In the genomic region with DNA sequence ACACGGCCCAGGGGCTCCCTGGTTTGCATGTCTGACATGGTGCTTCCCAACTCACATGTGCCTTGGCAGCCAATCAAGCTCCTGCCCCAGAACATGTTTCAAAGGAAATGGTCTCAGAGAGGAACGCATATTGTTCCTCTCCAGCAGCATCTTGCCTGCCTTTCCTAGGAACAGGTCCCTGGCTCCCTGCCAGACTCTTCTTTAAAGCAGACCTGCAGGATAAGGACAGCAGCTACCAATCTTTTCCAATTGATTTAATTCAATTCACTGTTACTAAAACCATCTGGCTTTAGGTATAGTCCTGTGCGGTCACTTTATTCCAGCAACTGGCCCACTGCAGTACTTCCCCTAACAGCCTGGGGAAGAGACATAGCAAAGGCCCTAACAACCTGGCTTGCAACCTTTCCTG, we compare ENCODE assay signal across 10 cellular contexts.
DNase-seq lines count a peak whose midpoint lies in the region; ATAC-seq and TF ChIP-seq lines count a peak whose summit lies in the region.
"Had no signal": no experiment of that assay in that cellular context is flagged by ENCODE, and none has a peak within 500 bp of the region (broad histone marks: within the 10 kb centered on the region; RNA-seq: fewer than 3 reads in every experiment).

No MANE protein-coding gene starts in this region.

- H3K79me2 ChIP-seq in SK-N-SH (ENCODE audit: insufficient read depth), result peaks cover 66% of the 10 kb centered on the region

- 28% methylated on average over 3 of the region's 3 CpGs for WGBS in SK-N-SH (ENCODE audit: low lambda C conversion rate)
- 68 to 71% methylated on average over 3 of the region's 3 CpGs for WGBS in sigmoid colon, 2 donors

- H3K27ac ChIP-seq in SK-N-SH (ENCODE audit: low read depth in 2 of 2, low read length in 1 of 2) (peak overlapping the region; percentile 52 to 96; a peak in 3 of 4 replicates), cardiac muscle cell (peak overlapping the region; percentile 47), sigmoid colon (peak overlapping the region in 2 of 4 donors; percentile 26)
- no peak overlapping the region for H3K27ac ChIP-seq in effector memory CD4-positive, alpha-beta T cell (ENCODE audit: insufficient read depth, low read length, poor library complexity, severe bottlenecking)

- POLR2A ChIA-PET in SK-N-SH (lab: Yijun Ruan, JAX), result interaction anchor here (0.8 to 1.1 kb wide), 3 partner anchors 10 to 80 kb away, joined by 3 to 7 read pairs (median 3); partner anchors contain the start of gene AMBRA1

- H3K9me3 ChIP-seq in SK-N-SH (no peaks in the 10 kb centered on the region), cardiac muscle cell (ENCODE audit: low read depth) (no peaks in the 10 kb centered on the region), sigmoid colon (no peaks in the 10 kb centered on the region)
- H3K9me3 ChIP-seq in effector memory CD4-positive, alpha-beta T cell (ENCODE audit: control insufficient read depth, low read length), result no peaks in the 10 kb centered on the region

- intact Hi-C loops in sigmoid colon (cut with DNase I), result no loop called here

- H3K4me3 ChIP-seq in SK-N-SH (ENCODE audit: low read depth in 2 of 2, low read length in 1 of 2) (no peak overlapping the region), cardiac muscle cell (no peak overlapping the region), sigmoid colon (no peak overlapping the region)
- H3K4me3 ChIP-seq in effector memory CD4-positive, alpha-beta T cell (ENCODE audit: insufficient read depth, low read depth, low read length, poor library complexity, severe bottlenecking), result no peak overlapping the region

- no peak for TF ChIP-seq CTCF in SK-N-SH (IDR thresholded peaks at IDR 0.05)
- no peak for TF ChIP-seq CTCF in cardiac muscle cell (IDR thresholded peaks at IDR 0.05; ENCODE audit: low read depth, low read length)
- no peak for TF ChIP-seq CTCF in sigmoid colon (IDR thresholded peaks at IDR 0.05)

- CTCF ChIA-PET in SK-N-SH (lab: Yijun Ruan, JAX), result interaction anchor here (0.6 to 2.4 kb wide), 10 partner anchors 10 to 147 kb away, joined by 3 to 8 read pairs (median 4); partner anchors contain the start of gene CHRM4

- TF ChIP-seq EP300 in SK-N-SH (IDR thresholded peaks at IDR 0.05; ENCODE audit: borderline replicate concordance in 1 of 2, low read depth in 1 of 2, low read length in 1 of 2) (peak in 1 of 2 experiments; percentile 95; a peak in 2 of 4 replicates), sigmoid colon (IDR thresholded peaks at IDR 0.05) (no peak)

- no peaks in the 10 kb centered on the region for H3K9me2 ChIP-seq in SK-N-SH

- TF ChIP-seq RAD21 in SK-N-SH (IDR thresholded peaks at IDR 0.05; ENCODE audit: low read length), result peak; percentile 24; the same call in 1 of the 2 replicates

- peaks cover 7% of the 10 kb centered on the region for H3F3A ChIP-seq in SK-N-SH (replicated peaks; ENCODE audit: insufficient read depth)

- ATAC-seq in HG02840 (IDR thresholded peaks at IDR 0.05; ENCODE audit: low FRiP score, unreplicated experiment), result no peak

- H3K36me3 ChIP-seq in SK-N-SH (replicated peaks in 1 of 2; ENCODE audit: control insufficient read depth in 1 of 2, insufficient read depth in 2 of 2, low read length in 1 of 2) (peaks cover 0 to 12% of the 10 kb centered on the region in 2 experiments), cardiac muscle cell (no peaks in the 10 kb centered on the region), sigmoid colon (no peaks in the 10 kb centered on the region)
- peaks cover 17% of the 10 kb centered on the region for H3K36me3 ChIP-seq in effector memory CD4-positive, alpha-beta T cell (ENCODE audit: control insufficient read depth, insufficient read depth, low read length)

- peaks cover 29% of the 10 kb centered on the region for H4K20me1 ChIP-seq in SK-N-SH (ENCODE audit: insufficient read depth)

- H2AFZ ChIP-seq in SK-N-SH (ENCODE audit: low read depth), result no peak overlapping the region

- no peak for TF ChIP-seq POLR2A in sigmoid colon (IDR thresholded peaks at IDR 0.05)

- H3K4me1 ChIP-seq in SK-N-SH (ENCODE audit: control insufficient read depth in 1 of 2, insufficient read depth in 2 of 2, low read depth in 1 of 2, low read length in 1 of 2) (peaks cover 13 to 26% of the 10 kb centered on the region in 2 experiments; a peak in 3 of 4 replicates), cardiac muscle cell (ENCODE audit: low read depth) (peaks cover 6% of the 10 kb centered on the region), sigmoid colon (peaks cover 0 to 26% (median 13%) of the 10 kb centered on the region in 4 donors)
- no peaks in the 10 kb centered on the region for H3K4me1 ChIP-seq in effector memory CD4-positive, alpha-beta T cell (ENCODE audit: control insufficient read depth, insufficient read depth, low read length, poor library complexity, severe bottlenecking)

- H3K27me3 ChIP-seq in SK-N-SH (ENCODE audit: insufficient read depth) (no peaks in the 10 kb centered on the region), cardiac muscle cell (no peaks in the 10 kb centered on the region), sigmoid colon (no peaks in the 10 kb centered on the region)
- no peaks in the 10 kb centered on the region for H3K27me3 ChIP-seq in effector memory CD4-positive, alpha-beta T cell (replicated peaks; ENCODE audit: control insufficient read depth, insufficient read depth, low read length, poor library complexity, severe bottlenecking)

- H3K9ac ChIP-seq in SK-N-SH, result no peak overlapping the region

- DNase-seq in NCI-H1436 (lab: John Stamatoyannopoulos, UW) (peak; percentile 20), NCI-H1436 treated with DMSO at 0.1 percent for 48 hours (lab: John Stamatoyannopoulos, UW) (no peak), SK-N-SH (peak; percentile 75), cardiac muscle cell (ENCODE audit: low read depth in 1 of 2, low spot score in 1 of 2) (peak; percentile 57), sigmoid colon (peak; percentile 87), NCI-H2107 treated with DMSO at 0.1 percent for 48 hours (lab: John Stamatoyannopoulos, UW; ENCODE audit: unreplicated experiment) (no peak)
- DNase-seq in effector memory CD4-positive, alpha-beta T cell, result no peak
- DNase-seq: 8988T, SHP77 treated with DMSO at 0.1 percent for 48 hours had no signal

- H3K4me2 ChIP-seq in SK-N-SH, result no peak overlapping the region; the same call in 1 of the 2 replicates

TF ChIP-seq in SK-N-SH, 30 proteins besides CTCF, POLR2A, EP300 and RAD21 (continues in another document):
- no peak for TF ChIP-seq SMC3 (IDR thresholded peaks at IDR 0.05; ENCODE audit: low read depth, low read length)
- TF ChIP-seq MXI1 (IDR thresholded peaks at IDR 0.05; ENCODE audit: low read depth, low read length), result peak; percentile 73
- TF ChIP-seq RFX5 (IDR thresholded peaks at IDR 0.05; ENCODE audit: low read length), result no peak
- peak; percentile 95 for TF ChIP-seq RCOR1 (IDR thresholded peaks at IDR 0.05; ENCODE audit: low read length)
- no peak for TF ChIP-seq TAF1 (IDR thresholded peaks at IDR 0.05; ENCODE audit: borderline replicate concordance, low read depth, low read length)
- TF ChIP-seq FOXJ3 (CRISPR knock-in tag; IDR thresholded peaks at IDR 0.05), result no peak; the same call in 1 of the 2 replicates
- peak; percentile 80 for TF ChIP-seq TCF12 (IDR thresholded peaks at IDR 0.05)
- TF ChIP-seq SIN3A (IDR thresholded peaks at IDR 0.05; ENCODE audit: borderline replicate concordance, low read depth, low read length), result no peak
- no peak for TF ChIP-seq NRF1 (IDR thresholded peaks at IDR 0.05; ENCODE audit: low read depth, low read length)
- TF ChIP-seq, protein P1, sequence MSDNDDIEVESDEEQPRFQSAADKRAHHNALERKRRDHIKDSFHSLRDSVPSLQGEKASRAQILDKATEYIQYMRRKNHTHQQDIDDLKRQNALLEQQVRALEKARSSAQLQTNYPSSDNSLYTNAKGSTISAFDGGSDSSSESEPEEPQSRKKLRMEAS (IDR thresholded peaks at IDR 0.05; ENCODE audit: low read depth), result no peak
- no peak for TF ChIP-seq MEF2A (IDR thresholded peaks at IDR 0.05; ENCODE audit: borderline replicate concordance, low read depth)
- TF ChIP-seq GABPA (IDR thresholded peaks at IDR 0.05; ENCODE audit: low read depth), result no peak
- peak; percentile 61 for TF ChIP-seq GATA2 (CRISPR knock-in tag; IDR thresholded peaks at IDR 0.05)
- TF ChIP-seq POLR2AphosphoS5 (IDR thresholded peaks at IDR 0.05; ENCODE audit: low read depth, low read length), result peak; percentile 53; the same call in 1 of the 2 replicates
- TF ChIP-seq, protein P2, sequence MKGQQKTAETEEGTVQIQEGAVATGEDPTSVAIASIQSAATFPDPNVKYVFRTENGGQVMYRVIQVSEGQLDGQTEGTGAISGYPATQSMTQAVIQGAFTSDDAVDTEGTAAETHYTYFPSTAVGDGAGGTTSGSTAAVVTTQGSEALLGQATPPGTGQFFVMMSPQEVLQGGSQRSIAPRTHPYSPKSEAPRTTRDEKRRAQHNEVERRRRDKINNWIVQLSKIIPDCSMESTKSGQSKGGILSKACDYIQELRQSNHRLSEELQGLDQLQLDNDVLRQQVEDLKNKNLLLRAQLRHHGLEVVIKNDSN (IDR thresholded peaks at IDR 0.05; ENCODE audit: borderline replicate concordance, low read depth), result peak; percentile 76; the same call in 1 of the 2 replicates
- TF ChIP-seq FOSL2 (IDR thresholded peaks at IDR 0.05; ENCODE audit: borderline replicate concordance, low read depth), result no peak
- TF ChIP-seq, protein P3, sequence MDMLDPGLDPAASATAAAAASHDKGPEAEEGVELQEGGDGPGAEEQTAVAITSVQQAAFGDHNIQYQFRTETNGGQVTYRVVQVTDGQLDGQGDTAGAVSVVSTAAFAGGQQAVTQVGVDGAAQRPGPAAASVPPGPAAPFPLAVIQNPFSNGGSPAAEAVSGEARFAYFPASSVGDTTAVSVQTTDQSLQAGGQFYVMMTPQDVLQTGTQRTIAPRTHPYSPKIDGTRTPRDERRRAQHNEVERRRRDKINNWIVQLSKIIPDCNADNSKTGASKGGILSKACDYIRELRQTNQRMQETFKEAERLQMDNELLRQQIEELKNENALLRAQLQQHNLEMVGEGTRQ (IDR thresholded peaks at IDR 0.05; ENCODE audit: borderline replicate concordance, low read depth, low read length), result 0 out of 2 replicates have a peak, but pooled peaks have one; percentile 40

Comparison
In these comparisons a context has a peak if more than half of its experiments do, and no peak if none do; other contexts are left out.
1. DNase-seq: peak in NCI-H1436 (single experiment), SK-N-SH (single experiment), cardiac muscle cell (2 of 2) and sigmoid colon (single experiment); none in NCI-H1436 treated with DMSO at 0.1 percent for 48 hours (single experiment), NCI-H2107 treated with DMSO at 0.1 percent for 48 hours (single experiment) and effector memory CD4-positive, alpha-beta T cell (0 of 3).